In genomic region chr2:119424284-119425118, GRCh38 we compare ENCODE assay signal across 1 cellular context.
TF ChIP-seq lines count a peak whose summit lies in the region.

No MANE protein-coding gene starts in this region.

TF ChIP-seq in HepG2, 621 proteins besides CTCF, POLR2A, EP300 and RAD21 (continued from another document and continues in another):
- TF ChIP-seq ZNF142 (CRISPR knock-in tag; IDR thresholded peaks at IDR 0.05), result no peak
- TF ChIP-seq CHD2 (IDR thresholded peaks at IDR 0.05; ENCODE audit: low read depth, low read length), result no peak
- no peak for TF ChIP-seq ZBTB8A (CRISPR knock-in tag; IDR thresholded peaks at IDR 0.05; ENCODE audit: borderline replicate concordance, low read depth)
- TF ChIP-seq ZFP36L2 (CRISPR knock-in tag; IDR thresholded peaks at IDR 0.05), result 0 out of 2 replicates have a peak, but pooled peaks have one; percentile 17
- TF ChIP-seq FOXA1 (IDR thresholded peaks at IDR 0.05), result no peak
- TF ChIP-seq FOXA1 (CRISPR knock-in tag; IDR thresholded peaks at IDR 0.05), result no peak
- no peak for TF ChIP-seq ZNF451 (CRISPR knock-in tag; IDR thresholded peaks at IDR 0.05)
- TF ChIP-seq STAG1 (CRISPR knock-in tag; IDR thresholded peaks at IDR 0.05), result no peak
- no peak for TF ChIP-seq JUNB (CRISPR knock-in tag; IDR thresholded peaks at IDR 0.05; ENCODE audit: borderline replicate concordance)
- no peak for TF ChIP-seq FOXJ3 (CRISPR knock-in tag; IDR thresholded peaks at IDR 0.05; ENCODE audit: borderline replicate concordance)
- TF ChIP-seq ZNF747 (CRISPR knock-in tag; IDR thresholded peaks at IDR 0.05; ENCODE audit: borderline replicate concordance), result no peak
- no peak for TF ChIP-seq POLR2AphosphoS5 (IDR thresholded peaks at IDR 0.05; ENCODE audit: low read depth, low read length)
- 0 out of 2 replicates have a peak, but pooled peaks have one; percentile 40 for TF ChIP-seq MTF2 (CRISPR knock-in tag; IDR thresholded peaks at IDR 0.05; ENCODE audit: borderline replicate concordance)
- no peak; the same call in 1 of the 2 replicates for TF ChIP-seq ZNF598 (CRISPR knock-in tag; IDR thresholded peaks at IDR 0.05; ENCODE audit: borderline replicate concordance)
- TF ChIP-seq THAP11 (CRISPR knock-in tag; IDR thresholded peaks at IDR 0.05), result no peak
- TF ChIP-seq, protein P1, sequence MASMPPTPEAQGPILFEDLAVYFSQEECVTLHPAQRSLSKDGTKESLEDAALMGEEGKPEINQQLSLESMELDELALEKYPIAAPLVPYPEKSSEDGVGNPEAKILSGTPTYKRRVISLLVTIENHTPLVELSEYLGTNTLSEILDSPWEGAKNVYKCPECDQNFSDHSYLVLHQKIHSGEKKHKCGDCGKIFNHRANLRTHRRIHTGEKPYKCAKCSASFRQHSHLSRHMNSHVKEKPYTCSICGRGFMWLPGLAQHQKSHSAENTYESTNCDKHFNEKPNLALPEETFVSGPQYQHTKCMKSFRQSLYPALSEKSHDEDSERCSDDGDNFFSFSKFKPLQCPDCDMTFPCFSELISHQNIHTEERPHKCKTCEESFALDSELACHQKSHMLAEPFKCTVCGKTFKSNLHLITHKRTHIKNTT (CRISPR knock-in tag; IDR thresholded peaks at IDR 0.05), result no peak
- no peak for TF ChIP-seq DDIT3 (CRISPR knock-in tag; IDR thresholded peaks at IDR 0.05)
- TF ChIP-seq, protein P2, sequence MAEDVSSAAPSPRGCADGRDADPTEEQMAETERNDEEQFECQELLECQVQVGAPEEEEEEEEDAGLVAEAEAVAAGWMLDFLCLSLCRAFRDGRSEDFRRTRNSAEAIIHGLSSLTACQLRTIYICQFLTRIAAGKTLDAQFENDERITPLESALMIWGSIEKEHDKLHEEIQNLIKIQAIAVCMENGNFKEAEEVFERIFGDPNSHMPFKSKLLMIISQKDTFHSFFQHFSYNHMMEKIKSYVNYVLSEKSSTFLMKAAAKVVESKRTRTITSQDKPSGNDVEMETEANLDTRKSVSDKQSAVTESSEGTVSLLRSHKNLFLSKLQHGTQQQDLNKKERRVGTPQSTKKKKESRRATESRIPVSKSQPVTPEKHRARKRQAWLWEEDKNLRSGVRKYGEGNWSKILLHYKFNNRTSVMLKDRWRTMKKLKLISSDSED (CRISPR knock-in tag; IDR thresholded peaks at IDR 0.05), result no peak
- TF ChIP-seq SMARCE1 (IDR thresholded peaks at IDR 0.05; ENCODE audit: borderline replicate concordance), result no peak
- TF ChIP-seq ZNF7 (CRISPR knock-in tag; IDR thresholded peaks at IDR 0.05), result no peak
- no peak for TF ChIP-seq ZMYM2 (CRISPR knock-in tag; IDR thresholded peaks at IDR 0.05)
- no peak for TF ChIP-seq TFE3 (CRISPR knock-in tag; IDR thresholded peaks at IDR 0.05)
- no peak for TF ChIP-seq ZFP82 (CRISPR knock-in tag; IDR thresholded peaks at IDR 0.05; ENCODE audit: borderline replicate concordance)
- no peak for TF ChIP-seq LCORL (IDR thresholded peaks at IDR 0.05)
- peak; percentile 32; the same call in 1 of the 2 replicates for TF ChIP-seq LCORL (CRISPR knock-in tag; IDR thresholded peaks at IDR 0.05)
- TF ChIP-seq IRX3 (CRISPR knock-in tag; IDR thresholded peaks at IDR 0.05; ENCODE audit: borderline replicate concordance, low read depth), result no peak
- TF ChIP-seq ZNF20 (CRISPR knock-in tag; IDR thresholded peaks at IDR 0.05), result no peak
- TF ChIP-seq PRDM10 (CRISPR knock-in tag; IDR thresholded peaks at IDR 0.05; ENCODE audit: low read depth), result no peak
- TF ChIP-seq BCLAF1 (IDR thresholded peaks at IDR 0.05), result no peak
- TF ChIP-seq, protein P3, sequence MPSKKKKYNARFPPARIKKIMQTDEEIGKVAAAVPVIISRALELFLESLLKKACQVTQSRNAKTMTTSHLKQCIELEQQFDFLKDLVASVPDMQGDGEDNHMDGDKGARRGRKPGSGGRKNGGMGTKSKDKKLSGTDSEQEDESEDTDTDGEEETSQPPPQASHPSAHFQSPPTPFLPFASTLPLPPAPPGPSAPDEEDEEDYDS (CRISPR knock-in tag; IDR thresholded peaks at IDR 0.05), result no peak
- TF ChIP-seq ZEB1 (IDR thresholded peaks at IDR 0.05; ENCODE audit: insufficient replicate concordance, low read depth), result no peak
- no peak for TF ChIP-seq ZNF354B (CRISPR knock-in tag; IDR thresholded peaks at IDR 0.05)
- TF ChIP-seq, protein P4, sequence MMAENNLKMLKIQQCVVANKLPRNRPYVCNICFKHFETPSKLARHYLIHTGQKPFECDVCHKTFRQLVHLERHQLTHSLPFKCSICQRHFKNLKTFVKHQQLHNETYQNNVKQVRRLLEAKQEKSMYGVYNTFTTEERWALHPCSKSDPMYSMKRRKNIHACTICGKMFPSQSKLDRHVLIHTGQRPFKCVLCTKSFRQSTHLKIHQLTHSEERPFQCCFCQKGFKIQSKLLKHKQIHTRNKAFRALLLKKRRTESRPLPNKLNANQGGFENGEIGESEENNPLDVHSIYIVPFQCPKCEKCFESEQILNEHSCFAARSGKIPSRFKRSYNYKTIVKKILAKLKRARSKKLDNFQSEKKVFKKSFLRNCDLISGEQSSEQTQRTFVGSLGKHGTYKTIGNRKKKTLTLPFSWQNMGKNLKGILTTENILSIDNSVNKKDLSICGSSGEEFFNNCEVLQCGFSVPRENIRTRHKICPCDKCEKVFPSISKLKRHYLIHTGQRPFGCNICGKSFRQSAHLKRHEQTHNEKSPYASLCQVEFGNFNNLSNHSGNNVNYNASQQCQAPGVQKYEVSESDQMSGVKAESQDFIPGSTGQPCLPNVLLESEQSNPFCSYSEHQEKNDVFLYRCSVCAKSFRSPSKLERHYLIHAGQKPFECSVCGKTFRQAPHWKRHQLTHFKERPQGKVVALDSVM (CRISPR knock-in tag; IDR thresholded peaks at IDR 0.05), result no peak
- TF ChIP-seq, protein P5, sequence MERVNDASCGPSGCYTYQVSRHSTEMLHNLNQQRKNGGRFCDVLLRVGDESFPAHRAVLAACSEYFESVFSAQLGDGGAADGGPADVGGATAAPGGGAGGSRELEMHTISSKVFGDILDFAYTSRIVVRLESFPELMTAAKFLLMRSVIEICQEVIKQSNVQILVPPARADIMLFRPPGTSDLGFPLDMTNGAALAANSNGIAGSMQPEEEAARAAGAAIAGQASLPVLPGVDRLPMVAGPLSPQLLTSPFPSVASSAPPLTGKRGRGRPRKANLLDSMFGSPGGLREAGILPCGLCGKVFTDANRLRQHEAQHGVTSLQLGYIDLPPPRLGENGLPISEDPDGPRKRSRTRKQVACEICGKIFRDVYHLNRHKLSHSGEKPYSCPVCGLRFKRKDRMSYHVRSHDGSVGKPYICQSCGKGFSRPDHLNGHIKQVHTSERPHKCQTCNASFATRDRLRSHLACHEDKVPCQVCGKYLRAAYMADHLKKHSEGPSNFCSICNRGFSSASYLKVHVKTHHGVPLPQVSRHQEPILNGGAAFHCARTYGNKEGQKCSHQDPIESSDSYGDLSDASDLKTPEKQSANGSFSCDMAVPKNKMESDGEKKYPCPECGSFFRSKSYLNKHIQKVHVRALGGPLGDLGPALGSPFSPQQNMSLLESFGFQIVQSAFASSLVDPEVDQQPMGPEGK (CRISPR knock-in tag; IDR thresholded peaks at IDR 0.05), result peak; percentile 17; the same call in 1 of the 2 replicates
